In genomic region chr2:199861116-199861774, GRCh38 we compare ENCODE assay signal across 8 cellular contexts. TPM values are rescaled to one million over a fixed set of nuclear protein-coding genes. Genes with fewer than 3 reads are reported as not detected.
DNase-seq lines count a peak whose midpoint lies in the region; ATAC-seq and TF ChIP-seq lines count a peak whose summit lies in the region.

No MANE protein-coding gene starts in this region.

- H3K4me1 ChIP-seq in colonic mucosa (no peaks in the 10 kb centered on the region), osteoblast (ENCODE audit: insufficient read depth, low read length) (no peaks in the 10 kb centered on the region)

- no peak overlapping the region for H2AFZ ChIP-seq in osteoblast (ENCODE audit: low read length)

- no peak overlapping the region for H3K27ac ChIP-seq in colonic mucosa
- no peak overlapping the region for H3K27ac ChIP-seq in osteoblast (ENCODE audit: low read depth, low read length)

- intact Hi-C loops in colonic mucosa (cut with DNase I) = loop anchor here (2.0 kb wide), 1 partner anchor 156 kb away; no protein-coding TSS in a partner anchor

- H3K79me2 ChIP-seq in osteoblast (ENCODE audit: insufficient read depth, low read length) = no peaks in the 10 kb centered on the region

- no peak overlapping the region for H3K9ac ChIP-seq in colonic mucosa (ENCODE audit: low read depth in 2 of 2, low read length in 2 of 2)

- no peak overlapping the region for H3K4me3 ChIP-seq in colonic mucosa
- H3K4me3 ChIP-seq in osteoblast (ENCODE audit: insufficient read depth, low read length) = no peak overlapping the region

- H3K27me3 ChIP-seq in colonic mucosa (no peaks in the 10 kb centered on the region), osteoblast (ENCODE audit: insufficient read depth, low read length) (peaks cover 2% of the 10 kb centered on the region)

- no peak for ATAC-seq in GM18520 (IDR thresholded peaks at IDR 0.05; ENCODE audit: unreplicated experiment)
- ATAC-seq in GM19023 (IDR thresholded peaks at IDR 0.05; ENCODE audit: unreplicated experiment) = no peak

- DNase-seq in NCI-H2196 (lab: John Stamatoyannopoulos, UW; ENCODE audit: unreplicated experiment) = peak; percentile 7
- no peak for DNase-seq in NCI-H2196 treated with DMSO at 0.1 percent for 48 hours (lab: John Stamatoyannopoulos, UW; ENCODE audit: unreplicated experiment)
- peak; percentile 42 for DNase-seq in NCI-H69 (lab: John Stamatoyannopoulos, UW)
- DNase-seq in colonic mucosa = no peak
- DNase-seq in osteoblast (ENCODE audit: insufficient read length, low spot score, missing footprints) = no peak
- no peak for DNase-seq in NCI-H1436 (lab: John Stamatoyannopoulos, UW)

- no peaks in the 10 kb centered on the region for H4K20me1 ChIP-seq in osteoblast (ENCODE audit: insufficient read depth, low read length)

- H3K36me3 ChIP-seq in colonic mucosa (no peaks in the 10 kb centered on the region), osteoblast (ENCODE audit: insufficient read depth, low read length) (no peaks in the 10 kb centered on the region)

- no peak overlapping the region for H3K4me2 ChIP-seq in osteoblast (ENCODE audit: insufficient read depth, low read length)

- TF ChIP-seq CTCF in colonic mucosa (IDR thresholded peaks at IDR 0.05) = peak; percentile 50
- TF ChIP-seq CTCF in osteoblast (IDR thresholded peaks at IDR 0.05; ENCODE audit: extremely low read depth, low read depth, low read length) = peak; percentile 67

- H3K9me3 ChIP-seq in colonic mucosa = no peaks in the 10 kb centered on the region
- no peaks in the 10 kb centered on the region for H3K9me3 ChIP-seq in osteoblast (ENCODE audit: low read depth, low read length)

RNA-seq across cellular contexts. Expression of gene FTCDNL1, which starts 10.3 kb away (rescaled TPM):
- total RNA-seq in colonic mucosa (1 to 10 TPM; 1.3 to 1.8 TPM), osteoblast (4.7 and 5.0 TPM in 2 replicates)

RNA-seq across cellular contexts. Expression of gene C2orf69, which starts 49.8 kb away (rescaled TPM):
- total RNA-seq in colonic mucosa (10 to 100 TPM; 17.8 to 18.1 TPM), osteoblast (20.3 and 21.8 TPM in 2 replicates)

Comparison
In these comparisons a context has a peak if more than half of its experiments do, and no peak if none do; other contexts are left out.
1. DNase-seq: peak in NCI-H2196 (single experiment) and NCI-H69 (single experiment); none in NCI-H2196 treated with DMSO at 0.1 percent for 48 hours (single experiment), colonic mucosa (single experiment), osteoblast (single experiment) and NCI-H1436 (single experiment).